In genomic region chr11:1628506-1629325, GRCh38 we compare ENCODE assay signal across 1 cellular context.
A peak's percentile ranks its signal among the peaks of the same experiment; 100 is the strongest.
TF ChIP-seq lines count a peak whose summit lies in the region.

No MANE protein-coding gene starts in this region.

TF ChIP-seq in K562, 482 proteins besides CTCF, POLR2A, EP300 and RAD21:
- TF ChIP-seq E2F4 (CRISPR knock-in tag; IDR thresholded peaks at IDR 0.05; ENCODE audit: low read depth) (no peak), TARDBP (IDR thresholded peaks at IDR 0.05) (no peak), ZNF217 (CRISPR knock-in tag; IDR thresholded peaks at IDR 0.05) (no peak), ZEB2 (IDR thresholded peaks at IDR 0.05) (no peak), RNF2 (IDR thresholded peaks at IDR 0.05) (no peak), MYBL2 (IDR thresholded peaks at IDR 0.05; ENCODE audit: low read depth) (no peak), MYBL2 (CRISPR knock-in tag; IDR thresholded peaks at IDR 0.05; ENCODE audit: borderline replicate concordance) (no peak), MTA2 (IDR thresholded peaks at IDR 0.05; ENCODE audit: low read depth) (no peak), SMC3 (conservative IDR thresholded peaks at IDR 0.05; ENCODE audit: insufficient read depth, low read depth, low read length) (peak; percentile 52), KLF13 (tag; IDR thresholded peaks at IDR 0.05; ENCODE audit: borderline replicate concordance, low read depth) (no peak), ZMIZ1 (IDR thresholded peaks at IDR 0.05; ENCODE audit: low read depth in 2 of 2, low read length in 2 of 2) (no peak), ZNF740 (CRISPR knock-in tag; IDR thresholded peaks at IDR 0.05) (0 out of 2 replicates have a peak, but pooled peaks have one; percentile 27), ZNF740 (tag; IDR thresholded peaks at IDR 0.05) (no peak), STAG1 (CRISPR knock-in tag; IDR thresholded peaks at IDR 0.05; ENCODE audit: borderline replicate concordance) (peak; percentile 47; the same call in 1 of the 2 replicates), POLR3G (IDR thresholded peaks at IDR 0.05; ENCODE audit: extremely low read depth, insufficient read length, insufficient replicate concordance) (no peak), TFAP4 (CRISPR knock-in tag; IDR thresholded peaks at IDR 0.05; ENCODE audit: borderline replicate concordance) (0 out of 2 replicates have a peak, but pooled peaks have one; percentile 12), STAT5B (CRISPR knock-in tag; IDR thresholded peaks at IDR 0.05) (no peak), HNRNPK (IDR thresholded peaks at IDR 0.05; ENCODE audit: low read depth, low read length, poor library complexity, severe bottlenecking) (no peak), ZBTB43 (CRISPR knock-in tag; IDR thresholded peaks at IDR 0.05) (no peak), POLR2AphosphoS2 (IDR thresholded peaks at IDR 0.05; ENCODE audit: low read length) (no peak), CBFA2T3 (IDR thresholded peaks at IDR 0.05) (no peak), ZNF589 (CRISPR knock-in tag; IDR thresholded peaks at IDR 0.05; ENCODE audit: low read depth) (no peak), ZNF511 (CRISPR knock-in tag; IDR thresholded peaks at IDR 0.05) (0 out of 2 replicates have a peak, but pooled peaks have one; percentile 27), SAFB2 (IDR thresholded peaks at IDR 0.05; ENCODE audit: borderline replicate concordance, low read depth, low read length, severe bottlenecking) (no peak), DIDO1 (tag; IDR thresholded peaks at IDR 0.05; ENCODE audit: low read depth) (no peak), LCOR (CRISPR knock-in tag; IDR thresholded peaks at IDR 0.05) (no peak), ELK1 (CRISPR knock-in tag; IDR thresholded peaks at IDR 0.05) (no peak), FOXP4 (CRISPR knock-in tag; IDR thresholded peaks at IDR 0.05; ENCODE audit: borderline replicate concordance) (no peak), TAF15 (IDR thresholded peaks at IDR 0.05; ENCODE audit: low read depth, low read length) (no peak)
- TF ChIP-seq, protein P1, sequence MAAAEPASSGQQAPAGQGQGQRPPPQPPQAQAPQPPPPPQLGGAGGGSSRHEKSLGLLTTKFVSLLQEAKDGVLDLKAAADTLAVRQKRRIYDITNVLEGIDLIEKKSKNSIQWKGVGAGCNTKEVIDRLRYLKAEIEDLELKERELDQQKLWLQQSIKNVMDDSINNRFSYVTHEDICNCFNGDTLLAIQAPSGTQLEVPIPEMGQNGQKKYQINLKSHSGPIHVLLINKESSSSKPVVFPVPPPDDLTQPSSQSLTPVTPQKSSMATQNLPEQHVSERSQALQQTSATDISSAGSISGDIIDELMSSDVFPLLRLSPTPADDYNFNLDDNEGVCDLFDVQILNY (CRISPR knock-in tag; IDR thresholded peaks at IDR 0.05), result no peak
- TF ChIP-seq, protein P2, sequence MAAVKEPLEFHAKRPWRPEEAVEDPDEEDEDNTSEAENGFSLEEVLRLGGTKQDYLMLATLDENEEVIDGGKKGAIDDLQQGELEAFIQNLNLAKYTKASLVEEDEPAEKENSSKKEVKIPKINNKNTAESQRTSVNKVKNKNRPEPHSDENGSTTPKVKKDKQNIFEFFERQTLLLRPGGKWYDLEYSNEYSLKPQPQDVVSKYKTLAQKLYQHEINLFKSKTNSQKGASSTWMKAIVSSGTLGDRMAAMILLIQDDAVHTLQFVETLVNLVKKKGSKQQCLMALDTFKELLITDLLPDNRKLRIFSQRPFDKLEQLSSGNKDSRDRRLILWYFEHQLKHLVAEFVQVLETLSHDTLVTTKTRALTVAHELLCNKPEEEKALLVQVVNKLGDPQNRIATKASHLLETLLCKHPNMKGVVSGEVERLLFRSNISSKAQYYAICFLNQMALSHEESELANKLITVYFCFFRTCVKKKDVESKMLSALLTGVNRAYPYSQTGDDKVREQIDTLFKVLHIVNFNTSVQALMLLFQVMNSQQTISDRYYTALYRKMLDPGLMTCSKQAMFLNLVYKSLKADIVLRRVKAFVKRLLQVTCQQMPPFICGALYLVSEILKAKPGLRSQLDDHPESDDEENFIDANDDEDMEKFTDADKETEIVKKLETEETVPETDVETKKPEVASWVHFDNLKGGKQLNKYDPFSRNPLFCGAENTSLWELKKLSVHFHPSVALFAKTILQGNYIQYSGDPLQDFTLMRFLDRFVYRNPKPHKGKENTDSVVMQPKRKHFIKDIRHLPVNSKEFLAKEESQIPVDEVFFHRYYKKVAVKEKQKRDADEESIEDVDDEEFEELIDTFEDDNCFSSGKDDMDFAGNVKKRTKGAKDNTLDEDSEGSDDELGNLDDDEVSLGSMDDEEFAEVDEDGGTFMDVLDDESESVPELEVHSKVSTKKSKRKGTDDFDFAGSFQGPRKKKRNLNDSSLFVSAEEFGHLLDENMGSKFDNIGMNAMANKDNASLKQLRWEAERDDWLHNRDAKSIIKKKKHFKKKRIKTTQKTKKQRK (IDR thresholded peaks at IDR 0.05; ENCODE audit: borderline replicate concordance, low read depth, low read length), result no peak
TF ChIP-seq in K562: peak in this region for 5.
